Comparison of ENCODE assay signal across 8 cellular contexts in the genomic region with DNA sequence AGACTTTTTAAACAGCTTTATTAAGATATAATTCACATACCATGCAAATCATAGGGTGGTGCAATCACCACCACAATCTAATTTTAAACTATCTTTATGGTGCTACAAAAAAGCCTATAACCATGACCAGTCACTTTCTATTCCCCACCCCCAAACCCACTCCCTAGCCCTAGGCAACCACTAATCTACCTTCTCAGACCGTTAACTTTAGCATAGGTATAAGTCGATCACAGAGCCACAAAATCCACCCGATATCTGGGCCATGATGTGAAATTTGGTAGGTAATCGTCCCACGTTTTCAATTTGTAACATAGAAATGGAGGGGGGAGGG. TPM values are rescaled to one million over a fixed set of nuclear protein-coding genes. Genes with fewer than 3 reads are reported as not detected.
DNase-seq lines count a peak whose midpoint lies in the region; ATAC-seq and TF ChIP-seq lines count a peak whose summit lies in the region.

No MANE protein-coding gene starts in this region.

- H3K4me3 ChIP-seq in thyroid gland (replicated peaks in 1 of 3) = peak overlapping the region; percentile 4 to 82 (median 80)

- H3K27me3 Mint-ChIP-seq in activated naive CD8-positive, alpha-beta T cell treated with anti-CD3 and anti-CD28 coated beads, Interleukin-2, amount 50 U/mL, for 24 hours = no peaks in the 10 kb centered on the region

- 0 to 1% methylated on average over 5 of the region's 5 CpGs for WGBS in thyroid gland, 2 donors

- no peak for DNase-seq in activated naive CD8-positive, alpha-beta T cell treated with anti-CD3 and anti-CD28 coated beads, Interleukin-2, amount 50 U/mL, for 24 hours
- DNase-seq in left colon (no peak), thyroid gland (no peak), NCI-H510A treated with DMSO at 0.1 percent for 48 hours (lab: John Stamatoyannopoulos, UW) (no peak), OCI-M2 (lab: John Stamatoyannopoulos, UW; ENCODE audit: unreplicated experiment) (no peak), dermis blood vessel endothelial cell (no peak)

- no peaks in the 10 kb centered on the region for H3K27me3 ChIP-seq in thyroid gland

- H3K36me3 ChIP-seq in thyroid gland = peaks cover 8 to 17% of the 10 kb centered on the region in 2 donors

- TF ChIP-seq POLR2A in thyroid gland (IDR thresholded peaks at IDR 0.05) = no peak

- H3K36me3 Mint-ChIP-seq in activated naive CD8-positive, alpha-beta T cell treated with anti-CD3 and anti-CD28 coated beads, Interleukin-2, amount 50 U/mL, for 24 hours (ENCODE audit: low read depth) = peaks cover 51% of the 10 kb centered on the region

- ATAC-seq in GM19395 (IDR thresholded peaks at IDR 0.05; ENCODE audit: unreplicated experiment) = peak; percentile 29
- peak; percentile 25 for ATAC-seq in HG03354 (IDR thresholded peaks at IDR 0.05; ENCODE audit: poor library complexity, severe bottlenecking, unreplicated experiment)
- peak; percentile 23 for ATAC-seq in activated naive CD8-positive, alpha-beta T cell treated with anti-CD3 and anti-CD28 coated beads, Interleukin-2, amount 50 U/mL, for 24 hours
- peak; percentile 22 for ATAC-seq in left colon

- peaks cover 10 to 12% of the 10 kb centered on the region in 2 donors for H3K4me1 ChIP-seq in thyroid gland

- no peaks in the 10 kb centered on the region for H3K9me3 Mint-ChIP-seq in activated naive CD8-positive, alpha-beta T cell treated with anti-CD3 and anti-CD28 coated beads, Interleukin-2, amount 50 U/mL, for 24 hours

- TF ChIP-seq CTCF in thyroid gland (IDR thresholded peaks at IDR 0.05) = no peak

- no peaks in the 10 kb centered on the region for H3K9me3 ChIP-seq in thyroid gland

- peak overlapping the region; percentile 98 for H3K27ac Mint-ChIP-seq in activated naive CD8-positive, alpha-beta T cell treated with anti-CD3 and anti-CD28 coated beads, Interleukin-2, amount 50 U/mL, for 24 hours

- peak overlapping the region; percentile 92 for H3K4me3 Mint-ChIP-seq in activated naive CD8-positive, alpha-beta T cell treated with anti-CD3 and anti-CD28 coated beads, Interleukin-2, amount 50 U/mL, for 24 hours

- intact Hi-C loops in left colon (cut with DNase I, micrococcal nuclease) = no loop called here
- intact Hi-C loops in thyroid gland (cut with DNase I) = loop anchor here (10.0 kb wide), 1 partner anchor 100 kb away; the partner anchor contains the start of gene TYW1B

- H3K4me1 Mint-ChIP-seq in activated naive CD8-positive, alpha-beta T cell treated with anti-CD3 and anti-CD28 coated beads, Interleukin-2, amount 50 U/mL, for 24 hours = peaks cover 33% of the 10 kb centered on the region

- H3K27ac ChIP-seq in thyroid gland = peak overlapping the region; percentile 69 to 90 (median 73)

RNA-seq across cellular contexts. Expression of gene POM121, which starts 0.5 kb away (rescaled TPM):
- total RNA-seq in left colon (10 to 100 TPM; 27.5 to 37.7 TPM), thyroid gland (10 to 100 TPM; 14.1 to 28.6 (median 17.5) TPM), dermis blood vessel endothelial cell (5.4 and 10.2 TPM in 2 replicates)

RNA-seq across cellular contexts. Expression of gene TRIM74, which starts 44.9 kb away (rescaled TPM):
- total RNA-seq in left colon (under 1 TPM in 1 of 2 donors, not detected in 1; 0.58 TPM), thyroid gland (1 to 10 TPM in 2 of 4 donors, not detected in 2; 1.0 TPM), dermis blood vessel endothelial cell (0.51 TPM in 1 of 2 replicates, not detected in the other)
